10 cellular contexts compared by ENCODE assay signal in genomic region chr1:169309178-169310166, GRCh38. TPM values are rescaled to one million over a fixed set of nuclear protein-coding genes. Genes with fewer than 3 reads are reported as not detected.
DNase-seq lines count a peak whose midpoint lies in the region; ATAC-seq, FAIRE-seq and TF ChIP-seq lines count a peak whose summit lies in the region.
"Had no signal": no experiment of that assay in that cellular context is flagged by ENCODE, and none has a peak within 500 bp of the region (broad histone marks: within the 10 kb centered on the region; RNA-seq: fewer than 3 reads in every experiment).

No MANE protein-coding gene starts in this region.

- ATAC-seq in HG03280 (IDR thresholded peaks at IDR 0.05; ENCODE audit: unreplicated experiment) (peak; percentile 74), GM18520 (IDR thresholded peaks at IDR 0.05; ENCODE audit: unreplicated experiment) (no peak), GM18867 (IDR thresholded peaks at IDR 0.05; ENCODE audit: unreplicated experiment) (no peak)

- no peak overlapping the region for H2AFZ ChIP-seq in neural progenitor cell (replicated peaks)

- no peaks in the 10 kb centered on the region for H3K27me3 ChIP-seq in neural progenitor cell

- intact Hi-C loops in CD14-positive monocyte (cut with micrococcal nuclease): no loop called here

- no peak overlapping the region for H3K27ac ChIP-seq in neural progenitor cell

- H4K20me1 ChIP-seq in neural progenitor cell (ENCODE audit: low read depth): no peaks in the 10 kb centered on the region

- H3K27ac Mint-ChIP-seq in CD14-positive monocyte: peak overlapping the region; percentile 61 to 89 (median 83)
- H3K27ac Mint-ChIP-seq in brain: peak overlapping the region; percentile 81 to 96 (median 90)
- H3K27ac Mint-ChIP-seq in neural progenitor cell: no peak overlapping the region
- H3K27ac Mint-ChIP-seq in progenitor cell of endocrine pancreas: no peak overlapping the region

- no peak overlapping the region for H3K9ac ChIP-seq in neural progenitor cell

- H3K4me3 ChIP-seq in neural progenitor cell: no peak overlapping the region

- H3F3A ChIP-seq in neural progenitor cell (ENCODE audit: low read depth): no peaks in the 10 kb centered on the region

- no peaks in the 10 kb centered on the region for H3K79me2 ChIP-seq in neural progenitor cell (ENCODE audit: low read depth)

- H3K9me3 Mint-ChIP-seq in CD14-positive monocyte (peaks cover 0 to 3% (median 0%) of the 10 kb centered on the region in 7 donors), brain (peaks cover 2 to 19% (median 16%) of the 10 kb centered on the region in 5 experiments), neural progenitor cell (no peaks in the 10 kb centered on the region), progenitor cell of endocrine pancreas (ENCODE audit: low read depth) (peaks cover 10% of the 10 kb centered on the region)

- H3K27me3 Mint-ChIP-seq in CD14-positive monocyte (ENCODE audit: low read depth in 3 of 3) (no peaks in the 10 kb centered on the region), brain (peaks cover 4% of the 10 kb centered on the region), neural progenitor cell (ENCODE audit: insufficient read depth, low read depth) (no peaks in the 10 kb centered on the region), progenitor cell of endocrine pancreas (no peaks in the 10 kb centered on the region)

- H3K4me3 Mint-ChIP-seq in CD14-positive monocyte (peak overlapping the region; percentile 66 to 92), brain (peak overlapping the region; percentile 7 to 77 (median 59)), neural progenitor cell (no peak overlapping the region), progenitor cell of endocrine pancreas (ENCODE audit: low read depth) (no peak overlapping the region)

- peak; percentile 85 for FAIRE-seq in GM19239 (lab: Jason Lieb, UNC)
- FAIRE-seq: G401.6 had no signal

- DNase-seq in CD14-positive monocyte (ENCODE audit: low spot score) (peak; percentile 42), GM19239 (ENCODE audit: insufficient read length, low spot score) (no peak), neural progenitor cell (ENCODE audit: low spot score) (no peak), progenitor cell of endocrine pancreas (ENCODE audit: low spot score, unreplicated experiment) (no peak)
- DNase-seq: NCI-H446 had no signal

- no peaks in the 10 kb centered on the region for H3K36me3 ChIP-seq in neural progenitor cell

- H3K4me1 Mint-ChIP-seq in CD14-positive monocyte (peaks cover 16% of the 10 kb centered on the region), brain (peaks cover 51% of the 10 kb centered on the region), neural progenitor cell (peaks cover 9% of the 10 kb centered on the region), progenitor cell of endocrine pancreas (ENCODE audit: low read depth) (peaks cover 5% of the 10 kb centered on the region)

- no peaks in the 10 kb centered on the region for H3K4me1 ChIP-seq in neural progenitor cell

- H3K9me3 ChIP-seq in neural progenitor cell (ENCODE audit: low read depth): no peaks in the 10 kb centered on the region

- H3K4me2 ChIP-seq in neural progenitor cell: no peak overlapping the region

- TF ChIP-seq CTCF in CD14-positive monocyte (IDR thresholded peaks at IDR 0.05) (no peak), brain (conservative IDR thresholded peaks at IDR 0.05) (no peak), neural progenitor cell (IDR thresholded peaks at IDR 0.05) (no peak), progenitor cell of endocrine pancreas (IDR thresholded peaks at IDR 0.05; ENCODE audit: unreplicated experiment) (no peak)

- H3K36me3 Mint-ChIP-seq in CD14-positive monocyte (no peaks in the 10 kb centered on the region), brain (peaks cover 48% of the 10 kb centered on the region), neural progenitor cell (peaks cover 11% of the 10 kb centered on the region), progenitor cell of endocrine pancreas (ENCODE audit: insufficient read depth) (peaks cover 31% of the 10 kb centered on the region)

RNA-seq across cellular contexts. Expression of gene NME7, which starts 58.1 kb away (rescaled TPM):
- polyA plus RNA-seq in CD14-positive monocyte (1 to 10 TPM; 6.0 to 8.0 TPM), brain (ENCODE audit: insufficient read depth, low read depth, low replicate concordance) (19.9 TPM)
- total RNA-seq in neural progenitor cell (ENCODE audit: low replicate concordance) (23.5 and 60.6 TPM in 2 replicates), progenitor cell of endocrine pancreas (32.7 and 39.4 TPM in 2 replicates)

RNA-seq across cellular contexts. Expression of gene BLZF1, which starts 58.5 kb away (rescaled TPM):
- 1 to 10 TPM; 4.8 to 7.9 TPM for polyA plus RNA-seq in CD14-positive monocyte
- polyA plus RNA-seq in brain (ENCODE audit: insufficient read depth, low read depth, low replicate concordance): 4.8 TPM
- total RNA-seq in neural progenitor cell (ENCODE audit: low replicate concordance): 14.5 and 25.2 TPM in 2 replicates
- total RNA-seq in progenitor cell of endocrine pancreas: 18.6 and 20.2 TPM in 2 replicates

Comparison
In these comparisons a context has a peak if more than half of its experiments do, and no peak if none do; other contexts are left out.
1. H3K27ac Mint-ChIP-seq: peak in CD14-positive monocyte (7 of 7) and brain (5 of 5); none in neural progenitor cell (single experiment) and progenitor cell of endocrine pancreas (single experiment).
2. H3K4me3 Mint-ChIP-seq: peak in CD14-positive monocyte (2 of 2) and brain (5 of 5); none in neural progenitor cell (single experiment) and progenitor cell of endocrine pancreas (single experiment).